8 cellular contexts compared by ENCODE assay signal in the genomic region with DNA sequence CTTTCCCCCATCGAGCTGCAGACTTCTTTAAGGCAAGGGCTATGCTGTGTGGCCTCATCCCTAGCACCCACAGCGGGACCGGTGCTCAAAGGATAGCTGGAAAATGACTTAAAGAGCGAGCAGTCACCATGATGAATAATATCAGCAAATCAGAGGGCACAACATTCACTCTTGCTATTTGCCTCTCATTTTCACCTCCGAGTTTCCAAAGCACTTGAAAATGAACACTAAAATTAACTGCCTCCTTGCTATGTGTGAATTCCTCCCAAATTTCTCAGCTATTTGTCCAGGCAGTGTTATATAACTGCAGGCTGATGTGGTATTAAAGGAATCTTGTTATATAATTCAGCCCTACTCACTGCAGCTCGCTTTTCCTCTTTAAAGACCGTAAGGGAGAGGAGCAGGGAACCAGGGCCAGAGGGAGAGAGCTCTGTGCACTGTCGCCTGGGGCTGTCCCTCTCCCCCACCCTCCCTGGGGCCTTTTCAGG. TPM values are rescaled to one million over a fixed set of nuclear protein-coding genes. Genes with fewer than 3 reads are reported as not detected.
DNase-seq lines count a peak whose midpoint lies in the region; ATAC-seq and TF ChIP-seq lines count a peak whose summit lies in the region.

No MANE protein-coding gene starts in this region.

- no peaks in the 10 kb centered on the region for H3K9me3 ChIP-seq in body of pancreas
- no peaks in the 10 kb centered on the region for H3K9me3 ChIP-seq in subcutaneous abdominal adipose tissue (ENCODE audit: control insufficient read depth in 5 of 5, low read length in 5 of 5)

- TF ChIP-seq CTCF in HFFc6 (IDR thresholded peaks at IDR 0.05) (no peak), body of pancreas (IDR thresholded peaks at IDR 0.05) (no peak)

- H3K27ac ChIP-seq in body of pancreas (peak overlapping the region in 3 of 4 donors; percentile 83 to 90 (median 89)), subcutaneous abdominal adipose tissue (ENCODE audit: low read depth, low read length) (peak overlapping the region; percentile 67)

- H3K36me3 Mint-ChIP-seq in HFFc6 (ENCODE audit: low read depth), result no peaks in the 10 kb centered on the region

- DNase-seq in HFFc6 (no peak), body of pancreas (no peak), left colon (no peak), NCI-H2171 treated with DMSO at 0.1 percent for 48 hours (lab: John Stamatoyannopoulos, UW) (no peak), GDM1 (lab: John Stamatoyannopoulos, UW) (no peak)

- H3K4me3 ChIP-seq in body of pancreas, result peak overlapping the region in 1 of 2 donors; percentile 60
- peak overlapping the region; percentile 44 to 68 (median 63) for H3K4me3 ChIP-seq in subcutaneous abdominal adipose tissue (ENCODE audit: low read depth in 1 of 5, low read length in 5 of 5)

- peaks cover 54% of the 10 kb centered on the region for H3K27me3 Mint-ChIP-seq in HFFc6 (ENCODE audit: insufficient read depth)

- H3K4me3 Mint-ChIP-seq in HFFc6, result peak overlapping the region; percentile 84

- H3K36me3 ChIP-seq in body of pancreas (replicated peaks in 1 of 2; ENCODE audit: insufficient read depth in 1 of 2, low read depth in 2 of 2), result no peaks in the 10 kb centered on the region
- H3K36me3 ChIP-seq in subcutaneous abdominal adipose tissue (ENCODE audit: control insufficient read depth in 5 of 5, insufficient read depth in 5 of 5, low read length in 5 of 5), result no peaks in the 10 kb centered on the region

- peak overlapping the region; percentile 79 for H3K27ac Mint-ChIP-seq in HFFc6

- WGBS in body of pancreas, 2 donors, result 28 to 36% methylated on average over 7 to 8 of the region's 8 CpGs

- intact Hi-C loops in body of pancreas (cut with DNase I) (no loop called here), left colon (cut with DNase I, micrococcal nuclease) (no loop called here)

- no peaks in the 10 kb centered on the region for H3K27me3 ChIP-seq in body of pancreas
- H3K27me3 ChIP-seq in subcutaneous abdominal adipose tissue (ENCODE audit: control insufficient read depth in 5 of 5, insufficient read depth in 4 of 5, low read length in 5 of 5), result peaks cover 3 to 31% (median 22%) of the 10 kb centered on the region in 5 donors

- H3K4me1 ChIP-seq in body of pancreas, result peaks cover 19% of the 10 kb centered on the region
- H3K4me1 ChIP-seq in subcutaneous abdominal adipose tissue (ENCODE audit: control insufficient read depth in 5 of 5, insufficient read depth in 5 of 5, low read length in 5 of 5), result peaks cover 4 to 22% (median 17%) of the 10 kb centered on the region in 5 donors

- peak overlapping the region in 4 of 5 donors; percentile 44 to 74 (median 48) for H3K9ac ChIP-seq in subcutaneous abdominal adipose tissue (ENCODE audit: low read length in 5 of 5)

- ATAC-seq in body of pancreas, result peak; percentile 11
- ATAC-seq in left colon, result peak; percentile 4
- ATAC-seq in HG03196 (IDR thresholded peaks at IDR 0.05; ENCODE audit: unreplicated experiment), result no peak
- no peak for ATAC-seq in GM19395 (IDR thresholded peaks at IDR 0.05; ENCODE audit: unreplicated experiment)

- H3K9me3 Mint-ChIP-seq in HFFc6, result no peaks in the 10 kb centered on the region

- peaks cover 19% of the 10 kb centered on the region for H3K4me1 Mint-ChIP-seq in HFFc6 (ENCODE audit: low read depth)

- peak in 1 of 3 donors; percentile 28 for TF ChIP-seq POLR2A in body of pancreas (IDR thresholded peaks at IDR 0.05)

RNA-seq across cellular contexts. Expression of a gene that starts 1.5 kb away (rescaled TPM):
- 1 to 10 TPM in 4 of 6 experiments, under 1 TPM in 2; 0.24 to 2.0 (median 1.4) TPM for total RNA-seq in HFFc6 (2021; fragmentation: NEBNext Ultra II Directional; extraction: Animal tissue kit (Norgen Biotek cat#: 25700))
- 10 to 100 TPM; 30.4 to 36.6 TPM for total RNA-seq in body of pancreas
- total RNA-seq in left colon, result 1 to 10 TPM in 1 of 2 donors, under 1 TPM in 1; 0.37 to 1.6 TPM

RNA-seq across cellular contexts. Expression of a gene that starts 35.4 kb away (rescaled TPM):
- total RNA-seq in HFFc6 (2021; fragmentation: NEBNext Ultra II Directional; extraction: Animal tissue kit (Norgen Biotek cat#: 25700)), result 1 to 10 TPM; 2.8 to 3.9 (median 3.6) TPM
- total RNA-seq in body of pancreas (10 to 100 TPM; 25.7 to 32.6 TPM), left colon (10 to 100 TPM in 1 of 2 donors, 1 to 10 TPM in 1; 9.7 to 10.2 TPM)

RNA-seq across cellular contexts. Expression of a gene that starts 43.8 kb away (rescaled TPM):
- 100 to 1,000 TPM in 5 of 6 experiments, 10 to 100 TPM in 1; 76.4 to 179 (median 158) TPM for total RNA-seq in HFFc6 (2021; fragmentation: NEBNext Ultra II Directional; extraction: Animal tissue kit (Norgen Biotek cat#: 25700))
- total RNA-seq in body of pancreas (not detected), left colon (10 to 100 TPM; 15.8 to 40.0 TPM)

Comparison
In these comparisons a context has a peak if more than half of its experiments do, and no peak if none do; other contexts are left out.
1. ATAC-seq: peak in body of pancreas (single experiment) and left colon (single experiment); none in HG03196 (single experiment) and GM19395 (single experiment).
2. RNA of a gene that starts 1.5 kb away (total RNA-seq): 30.4 to 36.6 TPM in body of pancreas; 0.37 to 1.6 TPM in left colon and 0.24 to 2.0 TPM in HFFc6; every median in the first group is over 10 times any median in the second.
3. RNA of a gene that starts 43.8 kb away (total RNA-seq): 76.4 to 179 TPM in HFFc6 and 15.8 to 40.0 TPM in left colon; not detected in body of pancreas; every median in the first group is over 10 times any median in the second.